In genomic region chr4:6031831-6032230, GRCh38 we compare ENCODE assay signal across 33 cellular contexts. TPM values are rescaled to one million over a fixed set of nuclear protein-coding genes. Genes with fewer than 3 reads are reported as not detected.
"Had no signal": no experiment of that assay in that cellular context is flagged by ENCODE, and none has a peak within 500 bp of the region (broad histone marks: within the 10 kb centered on the region; RNA-seq: fewer than 3 reads in every experiment).

No MANE protein-coding gene starts in this region.

- H3K36me3 ChIP-seq: adrenal gland, esophagus squamous epithelium, heart right ventricle, lower lobe of right lung, neutrophil, sigmoid colon had no signal

- H3K9me3 ChIP-seq: adrenal gland, esophagus squamous epithelium, heart right ventricle, lower lobe of right lung, neutrophil, psoas muscle, sigmoid colon had no signal

- DNase-seq: activated CD4-positive, alpha-beta memory T cell treated with anti-CD3 and anti-CD28 coated beads for 36 hours; activated CD4-positive, alpha-beta T cell treated with anti-CD3 and anti-CD28 coated beads, Interleukin-2, amount 10 ng/mL, durations not matched to agents 24 days and 14 days; activated CD4-positive, CD25-positive, alpha-beta regulatory T cell treated with anti-CD3 and anti-CD28 coated beads, Interleukin-2, amount 50 U/mL, for 72 hours; activated CD8-positive, alpha-beta memory T cell treated with anti-CD3 and anti-CD28 coated beads, Interleukin-2, amount 50 U/mL, for 4 hours; activated effector memory CD4-positive, alpha-beta T cell treated with anti-CD3 and anti-CD28 coated beads, Interleukin-2, amount 50 U/mL, for 16 hours; activated naive CD4-positive, alpha-beta T cell treated with anti-CD3 and anti-CD28 coated beads for 36 hours; activated naive CD8-positive, alpha-beta T cell treated with anti-CD3 and anti-CD28 coated beads for 36 hours; activated T-cell treated with anti-CD3 and anti-CD28 coated beads, Interleukin-2, amount 50 U/mL, for 1 hour; adrenal gland; endodermal cell; esophagus squamous epithelium; foreskin melanocyte; heart right ventricle; lower lobe of right lung; mesenchymal stem cell; natural killer cell; psoas muscle; sigmoid colon; stimulated activated CD4-positive, alpha-beta T cell treated with anti-CD3 and anti-CD28 coated beads, Interleukin-1b, Interleukin-23, amount 100 ng/mL, for 48 hours; stimulated activated CD4-positive, alpha-beta T cell treated with anti-CD3 and anti-CD28 coated beads, Interleukin-4, amount 100 ng/mL, for 4 hours; stimulated activated CD8-positive, alpha-beta memory T cell treated with anti-CD3 and anti-CD28 coated beads, Interleukin-4, amount 100 ng/mL, for 48 hours; stimulated activated naive CD8-positive, alpha-beta T cell treated with anti-CD3 and anti-CD28 coated beads, Interleukin-15, amount 100 ng/mL, for 72 hours; T-helper 2 cell; trophoblast cell had no signal

- ATAC-seq: lower lobe of right lung; natural killer cell; psoas muscle; stimulated activated memory B cell treated with anti-CD40 and anti-IgM and Interleukin-4, amounts not matched to agents 10 μg/mL and 1 μg/mL and 100 μg/mL, for 72 hours; stimulated activated naive CD8-positive, alpha-beta T cell treated with anti-CD3 and anti-CD28 coated beads, Interleukin-15, amount 100 ng/mL, for 72 hours had no signal

- H3K27me3 ChIP-seq: adrenal gland had no signal

- H3K27ac ChIP-seq: adrenal gland, heart right ventricle, lower lobe of right lung, neutrophil, psoas muscle, sigmoid colon had no signal

- H3K4me3 ChIP-seq: adrenal gland, esophagus squamous epithelium, heart right ventricle, lower lobe of right lung, psoas muscle, sigmoid colon, smooth muscle cell had no signal

- H3K4me2 ChIP-seq: smooth muscle cell had no signal

- H3K4me1 ChIP-seq: adrenal gland, lower lobe of right lung, psoas muscle had no signal

RNA-seq across cellular contexts. Expression of gene C4orf50, which starts 13.6 kb away (rescaled TPM):
- total RNA-seq: activated naive CD4-positive, alpha-beta T cell treated with anti-CD3 and anti-CD28 coated beads for 36 hours; activated naive CD8-positive, alpha-beta T cell treated with anti-CD3 and anti-CD28 coated beads for 36 hours; chondrocyte; glomerular endothelial cell; kidney epithelial cell; left lobe of liver; osteocyte; psoas muscle; smooth muscle cell had no signal
- polyA plus RNA-seq: aorta, heart right ventricle, psoas muscle, smooth muscle cell had no signal
